1 cellular context compared by ENCODE assay signal in the genomic region with DNA sequence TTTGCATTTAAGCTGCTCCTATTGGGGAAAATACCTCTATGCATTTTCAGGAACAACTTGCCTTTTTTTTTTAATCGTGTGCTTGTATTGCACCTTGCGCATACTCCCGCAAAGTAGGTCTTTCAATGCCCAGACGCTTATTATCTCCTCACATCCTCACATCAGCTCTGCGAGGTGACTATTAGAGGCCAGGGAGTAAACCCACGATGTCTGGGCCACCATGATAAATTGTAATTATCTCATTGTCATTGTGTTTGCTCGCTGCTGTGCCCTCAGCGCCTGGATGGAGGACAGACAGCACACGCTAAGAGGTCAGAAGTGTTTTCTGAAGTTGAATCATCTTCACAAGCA.
TF ChIP-seq lines count a peak whose summit lies in the region.

No MANE protein-coding gene starts in this region.

TF ChIP-seq in IMR-90, 13 proteins besides CTCF, POLR2A, EP300 and RAD21 (continued from another document):
- TF ChIP-seq, protein P1, sequence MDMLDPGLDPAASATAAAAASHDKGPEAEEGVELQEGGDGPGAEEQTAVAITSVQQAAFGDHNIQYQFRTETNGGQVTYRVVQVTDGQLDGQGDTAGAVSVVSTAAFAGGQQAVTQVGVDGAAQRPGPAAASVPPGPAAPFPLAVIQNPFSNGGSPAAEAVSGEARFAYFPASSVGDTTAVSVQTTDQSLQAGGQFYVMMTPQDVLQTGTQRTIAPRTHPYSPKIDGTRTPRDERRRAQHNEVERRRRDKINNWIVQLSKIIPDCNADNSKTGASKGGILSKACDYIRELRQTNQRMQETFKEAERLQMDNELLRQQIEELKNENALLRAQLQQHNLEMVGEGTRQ (IDR thresholded peaks at IDR 0.05; ENCODE audit: low read depth, low read length), result no peak
